ENCODE assay signal across 16 cellular contexts in genomic region chr18:33745396-33745795, GRCh38.
DNase-seq lines count a peak whose midpoint lies in the region; ATAC-seq and TF ChIP-seq lines count a peak whose summit lies in the region.
"Had no signal": no experiment of that assay in that cellular context is flagged by ENCODE, and none has a peak within 500 bp of the region (broad histone marks: within the 10 kb centered on the region; RNA-seq: fewer than 3 reads in every experiment).

No MANE protein-coding gene starts in this region.

- H4K20me1 ChIP-seq in osteoblast (ENCODE audit: insufficient read depth, low read length) = no peaks in the 10 kb centered on the region
- H4K20me1 ChIP-seq: BLaER1 had no signal

- no peak overlapping the region for H3K4me3 Mint-ChIP-seq in glutamatergic neuron (ENCODE audit: unreplicated experiment)
- H3K4me3 Mint-ChIP-seq: CD8-positive, alpha-beta T cell had no signal

- H3K27ac ChIP-seq in osteoblast (ENCODE audit: low read depth, low read length) = no peak overlapping the region
- H3K27ac ChIP-seq: BLaER1, PC-9, SJSA1 had no signal

- H2AFZ ChIP-seq in osteoblast (ENCODE audit: low read length) = no peak overlapping the region
- H2AFZ ChIP-seq: PC-9 had no signal

- no peaks in the 10 kb centered on the region for H3K36me3 ChIP-seq in osteoblast (ENCODE audit: insufficient read depth, low read length)
- H3K36me3 ChIP-seq: BLaER1, SJSA1 had no signal

- H3K27ac Mint-ChIP-seq in glutamatergic neuron (ENCODE audit: unreplicated experiment) = peak overlapping the region; percentile 45
- H3K27ac Mint-ChIP-seq: CD8-positive, alpha-beta T cell had no signal

- peaks cover 8% of the 10 kb centered on the region for H3K4me1 Mint-ChIP-seq in glutamatergic neuron (ENCODE audit: low read depth, unreplicated experiment)

- H3K4me2 ChIP-seq in osteoblast (ENCODE audit: insufficient read depth, low read length) = no peak overlapping the region
- H3K4me2 ChIP-seq: BLaER1, PC-9 had no signal

- H3K27me3 Mint-ChIP-seq in glutamatergic neuron (ENCODE audit: unreplicated experiment) = no peaks in the 10 kb centered on the region

- intact Hi-C loops in left ventricle myocardium superior (cut with micrococcal nuclease) = no loop called here

- H3K36me3 Mint-ChIP-seq in glutamatergic neuron (ENCODE audit: unreplicated experiment) = peaks cover 21% of the 10 kb centered on the region
- H3K36me3 Mint-ChIP-seq: CD8-positive, alpha-beta T cell had no signal

- TF ChIP-seq CTCF in glutamatergic neuron (IDR thresholded peaks at IDR 0.05; ENCODE audit: partially characterized antibody, unreplicated experiment) (no peak), osteoblast (IDR thresholded peaks at IDR 0.05; ENCODE audit: extremely low read depth, low read depth, low read length) (no peak)

- H3K4me1 ChIP-seq in osteoblast (ENCODE audit: insufficient read depth, low read length) = no peaks in the 10 kb centered on the region
- H3K4me1 ChIP-seq: SJSA1 had no signal

- H3K79me2 ChIP-seq in osteoblast (ENCODE audit: insufficient read depth, low read length) = no peaks in the 10 kb centered on the region

- H3K4me3 ChIP-seq in osteoblast (ENCODE audit: insufficient read depth, low read length) = no peak overlapping the region
- H3K4me3 ChIP-seq: BLaER1, PC-9, SJSA1 had no signal

- no peaks in the 10 kb centered on the region for H3K27me3 ChIP-seq in osteoblast (ENCODE audit: insufficient read depth, low read length)
- H3K27me3 ChIP-seq: BLaER1, SJSA1 had no signal

- H3K9me3 ChIP-seq in osteoblast (ENCODE audit: low read depth, low read length) = no peaks in the 10 kb centered on the region
- H3K9me3 ChIP-seq: BLaER1, SJSA1 had no signal

- DNase-seq in NCI-H1092 (lab: John Stamatoyannopoulos, UW) = peak; percentile 87
- no peak for DNase-seq in NCI-H1092 treated with DMSO at 0.1 percent for 48 hours (lab: John Stamatoyannopoulos, UW)
- DNase-seq in DMS153 (lab: John Stamatoyannopoulos, UW) = peak; percentile 43
- DNase-seq in NCI-H446 treated with DMSO at 0.1 percent for 48 hours (lab: John Stamatoyannopoulos, UW) = peak; percentile 22
- DNase-seq in glutamatergic neuron = no peak
- DNase-seq in osteoblast (ENCODE audit: insufficient read length, low spot score, missing footprints) = no peak
- no peak for DNase-seq in left ventricle myocardium superior
- DNase-seq: 8988T; CD8-positive, alpha-beta T cell; EL; KBM-7; MV-4-11; PC-9 had no signal

- peaks cover 2% of the 10 kb centered on the region for H3K9me3 Mint-ChIP-seq in glutamatergic neuron (ENCODE audit: unreplicated experiment)

- ATAC-seq in HG03565 (IDR thresholded peaks at IDR 0.05; ENCODE audit: unreplicated experiment) (no peak), left ventricle myocardium superior (no peak)
- ATAC-seq: CD8-positive, alpha-beta T cell had no signal

Comparison
In these comparisons a context has a peak if more than half of its experiments do, and no peak if none do; other contexts are left out.
1. DNase-seq: peak in NCI-H1092 (single experiment), DMS153 (single experiment) and NCI-H446 treated with DMSO at 0.1 percent for 48 hours (single experiment); none in NCI-H1092 treated with DMSO at 0.1 percent for 48 hours (single experiment), glutamatergic neuron (single experiment), osteoblast (single experiment) and left ventricle myocardium superior (single experiment).